In the genomic region with DNA sequence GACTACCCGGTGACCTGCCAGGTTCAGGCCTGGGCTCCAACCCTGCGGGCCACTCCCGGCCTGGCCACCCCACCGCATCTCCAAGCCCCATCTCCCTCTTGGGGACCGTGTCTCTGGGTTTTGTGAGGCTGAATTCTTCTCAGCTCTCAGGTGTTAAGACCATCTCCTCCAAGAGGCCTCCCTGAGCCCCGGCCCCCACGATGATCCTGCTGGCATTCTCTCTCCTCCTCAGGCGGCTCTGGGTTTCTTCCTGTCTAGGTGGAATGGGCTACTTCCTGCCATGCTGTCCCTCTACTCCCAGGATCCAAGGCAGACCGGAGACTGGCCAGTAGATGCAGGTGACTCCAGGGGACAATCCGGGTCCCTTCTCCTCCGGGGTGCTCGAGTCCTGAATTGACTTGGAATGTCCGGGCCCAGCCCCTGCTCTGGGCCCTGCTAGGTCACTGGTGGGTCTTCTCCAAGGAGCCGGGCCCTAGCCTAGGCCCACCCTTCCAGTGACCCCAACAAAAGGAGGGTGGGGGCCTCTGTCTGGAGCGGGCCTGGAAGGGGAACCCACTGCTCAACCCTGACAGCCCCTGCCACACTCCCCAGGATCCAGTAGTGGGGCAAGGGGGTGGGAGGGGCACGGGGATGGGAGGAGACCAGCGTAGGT, we compare ENCODE assay signal across 1 cellular context.
TF ChIP-seq lines count a peak whose summit lies in the region.

No MANE protein-coding gene starts in this region.

TF ChIP-seq in K562, 482 proteins besides CTCF, POLR2A, EP300 and RAD21:
- peak; percentile 79; the same call in 1 of the 2 replicates for TF ChIP-seq ZNF263 (CRISPR knock-in tag; IDR thresholded peaks at IDR 0.05; ENCODE audit: borderline replicate concordance)
- TF ChIP-seq ARID2 (IDR thresholded peaks at IDR 0.05): no peak
- TF ChIP-seq HNRNPL (IDR thresholded peaks at IDR 0.05; ENCODE audit: low read depth, low read length): no peak
TF ChIP-seq in K562: peak in this region for 1.
